Comparison of ENCODE assay signal across 8 cellular contexts in genomic region chr6:35468181-35468979, GRCh38. TPM values are rescaled to one million over a fixed set of nuclear protein-coding genes. Genes with fewer than 3 reads are reported as not detected.
DNase-seq lines count a peak whose midpoint lies in the region; ATAC-seq and TF ChIP-seq lines count a peak whose summit lies in the region.

TSS of gene RPL10A (plus strand) at chr6:35468401. CDS start at chr6:35468435, 34 bp downstream.

- TF ChIP-seq CTCF in chondrocyte (IDR thresholded peaks at IDR 0.05) = peak; percentile 97

- no peaks in the 10 kb centered on the region for H3K9me3 Mint-ChIP-seq in chondrocyte (ENCODE audit: low read depth)

- H3K36me3 Mint-ChIP-seq in chondrocyte (ENCODE audit: low read depth) = peaks cover 19% of the 10 kb centered on the region

- DNase-seq in AML-193 (lab: John Stamatoyannopoulos, UW) (peak; percentile 99), NCI-H510A (lab: John Stamatoyannopoulos, UW) (peak; percentile 89), chondrocyte (ENCODE audit: low spot score) (peak; percentile 97), kidney tubule cell (ENCODE audit: low spot score) (peak; percentile 97)
- peak; percentile 92 to 95 for DNase-seq in activated CD4-positive, alpha-beta T cell treated with anti-CD3 and anti-CD28 coated beads for 24 hours (ENCODE audit: low read depth in 2 of 2)
- DNase-seq in stimulated activated CD4-positive, alpha-beta T cell treated with anti-CD3 and anti-CD28 coated beads, Interleukin-1b, Interleukin-23, amount 100 ng/mL, for 24 hours (ENCODE audit: low read depth in 4 of 4, low spot score in 1 of 4) = peak; percentile 92 to 94 (median 93)

- H3K27ac Mint-ChIP-seq in chondrocyte (ENCODE audit: unreplicated experiment) = peak within 1 kb of the TSS; percentile 99

- H3K4me1 Mint-ChIP-seq in chondrocyte (ENCODE audit: low read depth) = peaks cover 41% of the 10 kb centered on the region

- peak within 1 kb of the TSS; percentile 97 for H3K4me3 Mint-ChIP-seq in chondrocyte (ENCODE audit: unreplicated experiment)

- H3K27me3 Mint-ChIP-seq in chondrocyte (ENCODE audit: low read depth) = no peaks in the 10 kb centered on the region

- ATAC-seq in GM19035 (IDR thresholded peaks at IDR 0.05; ENCODE audit: unreplicated experiment) (peak; percentile 71), HG03354 (IDR thresholded peaks at IDR 0.05; ENCODE audit: poor library complexity, severe bottlenecking, unreplicated experiment) (peak; percentile 75)

RNA-seq across cellular contexts. Expression of gene RPL10A, which starts in this region (rescaled TPM):
- 844 to 899 TPM (median 848 TPM) in 3 replicates for total RNA-seq in chondrocyte

Comparison
In these comparisons a context has a peak if more than half of its experiments do, and no peak if none do; other contexts are left out.
1. Peak in every context shown above with its lines: DNase-seq and ATAC-seq.